ENCODE assay signal across 15 cellular contexts in the genomic region with DNA sequence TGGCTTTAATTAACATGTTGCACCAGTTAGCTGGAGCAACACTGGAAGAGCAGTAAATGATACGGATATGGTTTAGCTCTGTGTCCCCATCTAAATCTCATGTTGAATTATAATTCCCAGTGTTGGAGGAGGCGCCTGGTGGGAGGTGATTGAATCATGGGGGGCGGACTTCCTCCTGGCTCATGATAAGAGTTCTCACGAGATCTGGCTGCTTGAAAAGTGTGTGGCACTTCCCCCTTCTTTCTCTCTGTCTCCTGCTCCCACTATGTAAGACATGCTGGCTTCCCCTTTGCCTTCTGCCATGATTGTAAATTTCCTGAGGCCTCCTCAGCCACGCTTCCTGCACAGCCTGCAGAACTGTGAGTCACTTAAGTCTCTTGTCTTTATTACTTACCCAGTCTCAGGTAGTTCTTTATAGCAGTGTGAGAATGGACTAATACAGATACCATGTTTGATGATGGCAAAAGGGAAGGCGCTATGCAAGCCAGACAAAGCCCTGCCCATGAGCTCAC.
"Had no signal": no experiment of that assay in that cellular context is flagged by ENCODE, and none has a peak within 500 bp of the region (broad histone marks: within the 10 kb centered on the region; RNA-seq: fewer than 3 reads in every experiment).

No MANE protein-coding gene starts in this region.

- H3K27ac ChIP-seq: parathyroid adenoma, right lobe of liver, skin epidermis, tibial artery had no signal

- H3K27me3 ChIP-seq: right lobe of liver, tibial artery had no signal

- H3K4me3 ChIP-seq: right lobe of liver, skin epidermis, tibial artery had no signal

- DNase-seq: activated CD4-positive, alpha-beta memory T cell treated with anti-CD3 and anti-CD28 coated beads, Interleukin-2, amount 10 ng/mL, durations not matched to agents 7 days and 5 days; activated CD4-positive, alpha-beta T cell treated with anti-CD3 and anti-CD28 coated beads for 48 hours; activated CD8-positive, alpha-beta memory T cell treated with anti-CD3 and anti-CD28 coated beads, Interleukin-2, amount 10 ng/mL, durations not matched to agents 7 days and 5 days; activated gamma-delta T cell treated with Interleukin-2 at 50 U/mL for 16 hours; anterior cingulate cortex; effector CD4-positive, alpha-beta T cell; foreskin melanocyte; immature natural killer cell; left ventricle myocardium superior; right lobe of liver; stimulated activated CD4-positive, alpha-beta T cell treated with anti-CD3 and anti-CD28 coated beads, Interleukin-1b, Interleukin-23, amount 100 ng/mL, for 48 hours; T-helper 2 cell; tibial artery had no signal

- H3K36me3 ChIP-seq: right lobe of liver, tibial artery had no signal

- H3K9ac ChIP-seq: parathyroid adenoma had no signal

- H3K9me3 ChIP-seq: right lobe of liver, tibial artery had no signal

- H3K4me1 ChIP-seq: parathyroid adenoma, right lobe of liver, tibial artery had no signal
